Comparison of ENCODE assay signal across 31 cellular contexts in genomic region chr2:15946983-15947382, GRCh38. TPM values are rescaled to one million over a fixed set of nuclear protein-coding genes. Genes with fewer than 3 reads are reported as not detected.
"Had no signal": no experiment of that assay in that cellular context is flagged by ENCODE, and none has a peak within 500 bp of the region (broad histone marks: within the 10 kb centered on the region; RNA-seq: fewer than 3 reads in every experiment).

No MANE protein-coding gene starts in this region.

- ATAC-seq: naive thymus-derived CD4-positive, alpha-beta T cell; natural killer cell; psoas muscle; right cardiac atrium; right lobe of liver; stimulated activated effector memory CD8-positive, alpha-beta T cell treated with anti-CD3 and anti-CD28 coated beads, Interleukin-12 subunit alpha, Interleukin-12 subunit beta, amount 100 ng/mL, for 72 hours; stimulated activated naive B cell treated with anti-CD40 and anti-IgM and Interleukin-4, amounts not matched to agents 10 μg/mL and 1 μg/mL and 100 μg/mL, for 72 hours had no signal

- H3K27me3 Mint-ChIP-seq: progenitor cell of endocrine pancreas had no signal

- H3K4me3 ChIP-seq: neural progenitor cell, ovary, psoas muscle, right lobe of liver, sigmoid colon, stomach, thoracic aorta, thyroid gland, tibial nerve, upper lobe of left lung, uterus had no signal

- H3K36me3 ChIP-seq: ovary, right lobe of liver, sigmoid colon, thoracic aorta, upper lobe of left lung, uterus had no signal

- H3K27ac Mint-ChIP-seq: naive thymus-derived CD4-positive, alpha-beta T cell; natural killer cell; nephron; neural progenitor cell; progenitor cell of endocrine pancreas; stimulated activated effector memory CD8-positive, alpha-beta T cell treated with anti-CD3 and anti-CD28 coated beads, Interleukin-12 subunit alpha, Interleukin-12 subunit beta, amount 100 ng/mL, for 72 hours; stimulated activated naive B cell treated with anti-CD40 and anti-IgM and Interleukin-4, amounts not matched to agents 10 μg/mL and 1 μg/mL and 100 μg/mL, for 72 hours; stimulated activated naive CD8-positive, alpha-beta T cell treated with anti-CD3 and anti-CD28 coated beads, Interleukin-15, Interleukin-2, amounts not matched to agents 100 ng/mL and 50 ng/mL, for 24 hours had no signal

- DNase-seq: naive thymus-derived CD4-positive, alpha-beta T cell; natural killer cell; occipital lobe; ovary; posterior cingulate gyrus; psoas muscle; right cardiac atrium; right lobe of liver; sigmoid colon; small intestine; stimulated activated CD4-positive, alpha-beta T cell treated with anti-CD3 and anti-CD28 coated beads, Interleukin-15, amount 100 ng/mL, for 24 hours; stimulated activated CD4-positive, alpha-beta T cell treated with anti-CD3 and anti-CD28 coated beads, Interleukin-2, amount 100 ng/mL, for 24 hours; stimulated activated CD4-positive, alpha-beta T cell treated with anti-CD3 and anti-CD28 coated beads, Interleukin-2, amount 100 ng/mL, for 48 hours; stimulated activated CD4-positive, alpha-beta T cell treated with anti-CD3 and anti-CD28 coated beads, Interleukin-4, amount 100 ng/mL, for 24 hours; stimulated activated naive B cell treated with anti-CD40 and anti-IgM and Interleukin-4, amounts not matched to agents 10 μg/mL and 1 μg/mL and 100 μg/mL, for 72 hours; stimulated activated naive CD4-positive, alpha-beta T cell treated with Interleukin-2 at 50 U/mL for 16 hours; stomach; thyroid gland; upper lobe of left lung; uterus had no signal

- H3K4me3 Mint-ChIP-seq: naive thymus-derived CD4-positive, alpha-beta T cell; natural killer cell; nephron; neural progenitor cell; stimulated activated effector memory CD8-positive, alpha-beta T cell treated with anti-CD3 and anti-CD28 coated beads, Interleukin-12 subunit alpha, Interleukin-12 subunit beta, amount 100 ng/mL, for 72 hours; stimulated activated naive B cell treated with anti-CD40 and anti-IgM and Interleukin-4, amounts not matched to agents 10 μg/mL and 1 μg/mL and 100 μg/mL, for 72 hours; stimulated activated naive CD8-positive, alpha-beta T cell treated with anti-CD3 and anti-CD28 coated beads, Interleukin-15, Interleukin-2, amounts not matched to agents 100 ng/mL and 50 ng/mL, for 24 hours had no signal

- H3K9me3 ChIP-seq: ovary, psoas muscle, right lobe of liver, sigmoid colon, stomach, thoracic aorta, thyroid gland, tibial nerve, upper lobe of left lung, uterus had no signal

- H3K27me3 ChIP-seq: neural progenitor cell, ovary, thyroid gland, uterus had no signal

- H3K9me3 Mint-ChIP-seq: natural killer cell; nephron; neural progenitor cell; stimulated activated naive CD8-positive, alpha-beta T cell treated with anti-CD3 and anti-CD28 coated beads, Interleukin-15, Interleukin-2, amounts not matched to agents 100 ng/mL and 50 ng/mL, for 24 hours had no signal

- H2AFZ ChIP-seq: neural progenitor cell, parathyroid adenoma had no signal

- H3K4me2 ChIP-seq: neural progenitor cell had no signal

- H3K27ac ChIP-seq: neural progenitor cell, ovary, parathyroid adenoma, psoas muscle, right lobe of liver, sigmoid colon, stomach, thoracic aorta, thyroid gland, tibial nerve, upper lobe of left lung, uterus had no signal

- H3K79me2 ChIP-seq: parathyroid adenoma had no signal

- H3K36me3 Mint-ChIP-seq: naive thymus-derived CD4-positive, alpha-beta T cell; stimulated activated effector memory CD8-positive, alpha-beta T cell treated with anti-CD3 and anti-CD28 coated beads, Interleukin-12 subunit alpha, Interleukin-12 subunit beta, amount 100 ng/mL, for 72 hours; stimulated activated naive B cell treated with anti-CD40 and anti-IgM and Interleukin-4, amounts not matched to agents 10 μg/mL and 1 μg/mL and 100 μg/mL, for 72 hours had no signal

- H3K4me1 Mint-ChIP-seq: stimulated activated effector memory CD8-positive, alpha-beta T cell treated with anti-CD3 and anti-CD28 coated beads, Interleukin-12 subunit alpha, Interleukin-12 subunit beta, amount 100 ng/mL, for 72 hours had no signal

RNA-seq across cellular contexts. Expression of gene MYCN, which starts 6.6 kb away (rescaled TPM):
- total RNA-seq: osteoblast, renal cortical epithelial cell, subcutaneous adipose tissue had no signal
- polyA plus RNA-seq: naive thymus-derived CD4-positive, alpha-beta T cell had no signal
